Comparison of ENCODE assay signal across 8 cellular contexts in genomic region chr5:138752341-138752950, GRCh38. TPM values are rescaled to one million over a fixed set of nuclear protein-coding genes. Genes with fewer than 3 reads are reported as not detected.
DNase-seq lines count a peak whose midpoint lies in the region; ATAC-seq, FAIRE-seq and TF ChIP-seq lines count a peak whose summit lies in the region.

No MANE protein-coding gene starts in this region.

- TF ChIP-seq CTCF in GM06990 (IDR thresholded peaks at IDR 0.05; ENCODE audit: insufficient read depth, low read length, poor library complexity, severe bottlenecking) (no peak), lung (IDR thresholded peaks at IDR 0.05; ENCODE audit: control extremely low read depth, extremely low read depth) (no peak), GM13977 (IDR thresholded peaks at IDR 0.05; ENCODE audit: extremely low read depth, insufficient read depth, missing control alignments) (no peak)

- H3K4me3 ChIP-seq in GM06990 (replicated peaks; ENCODE audit: low read depth, low read length) (peak overlapping the region; percentile 86), lung (peak overlapping the region; percentile 52)

- H3K36me3 ChIP-seq in GM06990 (ENCODE audit: control insufficient read depth, insufficient read depth, low read length) (no peaks in the 10 kb centered on the region), lung (ENCODE audit: control insufficient read depth in 2 of 2, insufficient read depth in 2 of 2, low read length in 2 of 2) (peaks cover 0 to 7% of the 10 kb centered on the region in 2 donors)

- no peaks in the 10 kb centered on the region for H3K9me3 ChIP-seq in lung (ENCODE audit: control insufficient read depth in 2 of 2, insufficient read depth in 1 of 2, low read length in 1 of 2)

- peaks cover 12 to 13% of the 10 kb centered on the region in 2 donors for H3K4me1 ChIP-seq in lung (ENCODE audit: control insufficient read depth in 2 of 2, insufficient read depth in 2 of 2, low read length in 2 of 2)

- peak; percentile 15 for DNase-seq in GM06990 (ENCODE audit: extremely low read depth, insufficient read length)
- peak; percentile 31 for DNase-seq in NCI-H2196 (lab: John Stamatoyannopoulos, UW; ENCODE audit: unreplicated experiment)
- DNase-seq in cerebellar cortex (ENCODE audit: low spot score) = peak; percentile 66
- DNase-seq in lung (ENCODE audit: low spot score) = peak; percentile 32
- peak; percentile 26 for DNase-seq in urothelium cell line (ENCODE audit: low spot score)
- no peak for DNase-seq in stimulated activated CD4-positive, alpha-beta T cell treated with anti-CD3 and anti-CD28 coated beads, Interleukin-15, amount 100 ng/mL, for 24 hours
- DNase-seq in stimulated activated CD4-positive, alpha-beta T cell treated with anti-CD3 and anti-CD28 coated beads, Interleukin-2, amount 100 ng/mL, for 48 hours = no peak
- DNase-seq in GM13977 (ENCODE audit: low spot score) = no peak

- peak overlapping the region; percentile 92 to 97 for H3K27ac ChIP-seq in lung (ENCODE audit: low read depth in 1 of 2, low read length in 1 of 2)

- 29 to 36% methylated on average over 18 of the region's 18 CpGs for WGBS in lung, 2 donors

- H3K27me3 ChIP-seq in GM06990 (replicated peaks; ENCODE audit: control insufficient read depth, insufficient read depth, low read length) (no peaks in the 10 kb centered on the region), lung (ENCODE audit: control insufficient read depth, insufficient read depth) (no peaks in the 10 kb centered on the region)

- ATAC-seq in lung (ENCODE audit: insufficient read depth, low FRiP score) = no peak

- no peak for FAIRE-seq in urothelium cell line (lab: Jason Lieb, UNC)

- in situ Hi-C loops in GM13977 (cut with MboI; ENCODE audit: low pct_unique_long_range_greater_than_20kb, low sequenced_read_pairs, unreplicated experiment) = no loop called here

RNA-seq across cellular contexts. Expression of gene CTNNA1, which starts 0.8 kb away (rescaled TPM):
- total RNA-seq in lung = 100 to 1,000 TPM; 427 to 480 TPM
- 100 to 1,000 TPM; 115 to 177 TPM for polyA plus RNA-seq in lung

Comparison
In these comparisons a context has a peak if more than half of its experiments do, and no peak if none do; other contexts are left out.
1. DNase-seq: peak in GM06990 (single experiment), NCI-H2196 (single experiment), cerebellar cortex (single experiment), lung (single experiment) and urothelium cell line (single experiment); none in stimulated activated CD4-positive, alpha-beta T cell treated with anti-CD3 and anti-CD28 coated beads, Interleukin-15, amount 100 ng/mL, for 24 hours (single experiment), stimulated activated CD4-positive, alpha-beta T cell treated with anti-CD3 and anti-CD28 coated beads, Interleukin-2, amount 100 ng/mL, for 48 hours (0 of 2) and GM13977 (single experiment).